ENCODE assay signal across 1 cellular context in genomic region chr17:35566955-35567354, GRCh38.
TF ChIP-seq lines count a peak whose summit lies in the region.

No MANE protein-coding gene starts in this region.

TF ChIP-seq in H1, 55 proteins besides CTCF, POLR2A, EP300 and RAD21:
- TF ChIP-seq CTBP2 (IDR thresholded peaks at IDR 0.05; ENCODE audit: borderline replicate concordance, insufficient read depth, insufficient read length, low read length) = no peak
- TF ChIP-seq RXRA (IDR thresholded peaks at IDR 0.05; ENCODE audit: insufficient read depth, low read depth, low read length) = no peak
TF ChIP-seq in H1: peak in this region for 0.
